Comparison of ENCODE assay signal across 20 cellular contexts in genomic region chr2:100589527-100589926, GRCh38. TPM values are rescaled to one million over a fixed set of nuclear protein-coding genes. Genes with fewer than 3 reads are reported as not detected.
A peak's percentile ranks its signal among the peaks of the same experiment; 100 is the strongest.
DNase-seq lines count a peak whose midpoint lies in the region; ATAC-seq, FAIRE-seq and TF ChIP-seq lines count a peak whose summit lies in the region.
"Had no signal": no experiment of that assay in that cellular context is flagged by ENCODE, and none has a peak within 500 bp of the region (broad histone marks: within the 10 kb centered on the region; RNA-seq: fewer than 3 reads in every experiment).

No MANE protein-coding gene starts in this region.

- TF ChIP-seq POLR2A in K562 (conservative IDR thresholded peaks at IDR 0.05) = no peak

- in situ Hi-C loops in K562 (cut with MboI) = no loop called here

- TF ChIP-seq EP300 in K562 (IDR thresholded peaks at IDR 0.05; ENCODE audit: low read length) = no peak

- TF ChIP-seq CTCF in K562 (IDR thresholded peaks at IDR 0.05 in 2 of 3, conservative IDR thresholded peaks at IDR 0.05 in 1 of 3; ENCODE audit: insufficient read depth in 2 of 3, low read depth in 1 of 3, low read length in 3 of 3) = 0 out of 6 replicates have a peak, but pooled peaks of 1 of the 3 experiments have one; percentile 20

- no peak for TF ChIP-seq RAD21 in K562 (CRISPR knock-in tag; conservative IDR thresholded peaks at IDR 0.05 in 1 of 2, IDR thresholded peaks at IDR 0.05 in 1 of 2)

- intact Hi-C loops in activated CD4-positive, alpha-beta T cell treated with anti-CD3 and anti-CD28 coated beads for 36 hours (cut with DNase I, micrococcal nuclease) = loop anchor here in 1 of 2 experiments (10.0 kb wide), 1 partner anchor 525 kb away; no protein-coding TSS in a partner anchor
- intact Hi-C loops in K562 (cut with micrococcal nuclease) = no loop called here

- H4K20me1 ChIP-seq in K562 (replicated peaks; ENCODE audit: control insufficient read depth, insufficient read depth, low read length) = no peaks in the 10 kb centered on the region

- H3K9ac ChIP-seq in K562 (ENCODE audit: insufficient read depth in 1 of 2, low read depth in 2 of 2, low read length in 2 of 2) = no peak overlapping the region

- no peak for ATAC-seq in activated CD4-positive, alpha-beta T cell treated with anti-CD3 and anti-CD28 coated beads for 36 hours
- ATAC-seq in K562 (peak; percentile 96), GM19467 (IDR thresholded peaks at IDR 0.05; ENCODE audit: unreplicated experiment) (no peak)
- no peak for ATAC-seq in stimulated activated effector memory CD8-positive, alpha-beta T cell treated with anti-CD3 and anti-CD28 coated beads, Interleukin-12 subunit alpha, Interleukin-12 subunit beta, amount 100 ng/mL, for 72 hours
- ATAC-seq: HCT116 had no signal

- H3K9me1 ChIP-seq in K562 (ENCODE audit: control insufficient read depth, insufficient read depth, low read length) = no peaks in the 10 kb centered on the region

- H3K9me3 Mint-ChIP-seq in activated CD4-positive, alpha-beta T cell treated with anti-CD3 and anti-CD28 coated beads for 36 hours (ENCODE audit: low read depth) = no peaks in the 10 kb centered on the region
- no peaks in the 10 kb centered on the region for H3K9me3 Mint-ChIP-seq in stimulated activated effector memory CD8-positive, alpha-beta T cell treated with anti-CD3 and anti-CD28 coated beads, Interleukin-12 subunit alpha, Interleukin-12 subunit beta, amount 100 ng/mL, for 72 hours
- H3K9me3 Mint-ChIP-seq: natural killer cell treated with Interleukin-12 subunit alpha and Interleukin-12 subunit beta and Interleukin-15 and Interleukin-18, amount 100 ng/mL, for 72 hours had no signal

- 0 out of 2 replicates have a peak, but pooled peaks cover 3% of the 10 kb centered on the region for H3K4me1 ChIP-seq in SJCRH30
- H3K4me1 ChIP-seq in K562 (replicated peaks in 1 of 2; ENCODE audit: control insufficient read depth in 2 of 2, insufficient read depth in 2 of 2, low read length in 2 of 2) = peaks cover 3 to 9% of the 10 kb centered on the region in 2 experiments; a peak in 3 of 5 replicates
- H3K4me1 ChIP-seq: uterus had no signal

- no peaks in the 10 kb centered on the region for H3K36me3 ChIP-seq in SJCRH30
- no peaks in the 10 kb centered on the region for H3K36me3 ChIP-seq in K562 (ENCODE audit: control insufficient read depth, insufficient read depth, low read length)
- H3K36me3 ChIP-seq: SJSA1, uterus had no signal

- no peak for FAIRE-seq in K562 (lab: Jason Lieb, UNC)
- FAIRE-seq: GM12892 had no signal

- DNase-seq in activated CD4-positive, alpha-beta T cell treated with anti-CD3 and anti-CD28 coated beads for 36 hours = no peak
- DNase-seq in activated CD4-positive, alpha-beta T cell treated with anti-CD3 and anti-CD28 coated beads for 4 hours = no peak
- DNase-seq in SJCRH30 = peak; percentile 9 to 18
- DNase-seq in K562 (ENCODE audit: extremely low read depth in 1 of 4, low spot score in 3 of 4) = peak in 2 of 4 experiments; percentile 34 to 45
- no peak for DNase-seq in stimulated activated effector memory CD8-positive, alpha-beta T cell treated with anti-CD3 and anti-CD28 coated beads, Interleukin-12 subunit alpha, Interleukin-12 subunit beta, amount 100 ng/mL, for 72 hours (ENCODE audit: low spot score in 2 of 2)
- DNase-seq in stimulated activated CD8-positive, alpha-beta memory T cell treated with anti-CD3 and anti-CD28 coated beads, Interleukin-4, amount 100 ng/mL, for 48 hours = no peak
- DNase-seq in NCI-H1092 treated with DMSO at 0.1 percent for 48 hours (lab: John Stamatoyannopoulos, UW) = no peak
- DNase-seq: ACHN; erythroblast; mammary epithelial cell; NCI-H1694; NCI-H345; stimulated activated CD4-positive, alpha-beta T cell treated with anti-CD3 and anti-CD28 coated beads, Interleukin-15, amount 100 ng/mL, for 24 hours; uterus had no signal

- no peaks in the 10 kb centered on the region for H3K27me3 Mint-ChIP-seq in activated CD4-positive, alpha-beta T cell treated with anti-CD3 and anti-CD28 coated beads for 36 hours
- H3K27me3 Mint-ChIP-seq: natural killer cell treated with Interleukin-12 subunit alpha and Interleukin-12 subunit beta and Interleukin-15 and Interleukin-18, amount 100 ng/mL, for 72 hours had no signal

- BruUV-seq in K562 (replicated peaks; lab: Mats Ljungman, UMichigan) = no TSS peak

- CTCF ChIA-PET in activated CD4-positive, alpha-beta T cell treated with anti-CD3 and anti-CD28 coated beads for 36 hours (lab: Charles Lee) = interaction anchor here (0.6 kb wide), 1 partner anchor 472 kb away, joined by 5 read pairs; no protein-coding TSS in a partner anchor
- CTCF ChIA-PET in K562 (lab: Yijun Ruan, JAX; ENCODE audit: low intra/inter-chr PET ratio) = no interaction called here

- H3K4me3 Mint-ChIP-seq in activated CD4-positive, alpha-beta T cell treated with anti-CD3 and anti-CD28 coated beads for 36 hours = no peak overlapping the region
- no peak overlapping the region for H3K4me3 Mint-ChIP-seq in stimulated activated effector memory CD8-positive, alpha-beta T cell treated with anti-CD3 and anti-CD28 coated beads, Interleukin-12 subunit alpha, Interleukin-12 subunit beta, amount 100 ng/mL, for 72 hours
- H3K4me3 Mint-ChIP-seq: natural killer cell treated with Interleukin-12 subunit alpha and Interleukin-12 subunit beta and Interleukin-15 and Interleukin-18, amount 100 ng/mL, for 72 hours had no signal

- H3K27me3 ChIP-seq in SJCRH30 (no peaks in the 10 kb centered on the region), K562 (ENCODE audit: control insufficient read depth in 2 of 2, insufficient read depth in 2 of 2, low read length in 2 of 2) (no peaks in the 10 kb centered on the region)
- H3K27me3 ChIP-seq: SJSA1, uterus had no signal

- peak overlapping the region; percentile 42; the same call in 1 of the 2 replicates for H2AFZ ChIP-seq in K562 (ENCODE audit: low read depth, low read length)

- H3K4me3 ChIP-seq in SJCRH30 (no peak overlapping the region), K562 (no peak overlapping the region)
- H3K4me3 ChIP-seq: SJSA1, uterus had no signal

- no peak overlapping the region for H3K4me2 ChIP-seq in K562 (ENCODE audit: insufficient read depth, low read length)

- peak overlapping the region; percentile 26 for H3K27ac Mint-ChIP-seq in activated CD4-positive, alpha-beta T cell treated with anti-CD3 and anti-CD28 coated beads for 36 hours
- peak overlapping the region; percentile 42 for H3K27ac Mint-ChIP-seq in stimulated activated effector memory CD8-positive, alpha-beta T cell treated with anti-CD3 and anti-CD28 coated beads, Interleukin-12 subunit alpha, Interleukin-12 subunit beta, amount 100 ng/mL, for 72 hours

- POLR2A ChIA-PET in activated CD4-positive, alpha-beta T cell treated with anti-CD3 and anti-CD28 coated beads for 36 hours (lab: Charles Lee) = no interaction called here
- POLR2A ChIA-PET in K562 (lab: Yijun Ruan, JAX) = no interaction called here

- H3K27ac ChIP-seq in SJCRH30 (no peak overlapping the region), K562 (ENCODE audit: extremely low read depth, low read depth, low read length) (no peak overlapping the region)
- H3K27ac ChIP-seq: SJSA1, uterus, VCaP had no signal

- H3K9me3 ChIP-seq in SJCRH30 (replicated peaks) (no peaks in the 10 kb centered on the region), K562 (replicated peaks; ENCODE audit: control insufficient read depth, insufficient read depth, low read depth, low read length) (no peaks in the 10 kb centered on the region)
- H3K9me3 ChIP-seq: SJSA1, uterus had no signal

- H3K4me1 Mint-ChIP-seq in activated CD4-positive, alpha-beta T cell treated with anti-CD3 and anti-CD28 coated beads for 36 hours = peaks cover 31% of the 10 kb centered on the region
- peaks cover 25% of the 10 kb centered on the region for H3K4me1 Mint-ChIP-seq in stimulated activated effector memory CD8-positive, alpha-beta T cell treated with anti-CD3 and anti-CD28 coated beads, Interleukin-12 subunit alpha, Interleukin-12 subunit beta, amount 100 ng/mL, for 72 hours

- 14% methylated on average over 3 of the region's 3 CpGs for WGBS in K562 (ENCODE audit: insufficient coverage, low coverage, missing lambda C conversion rate)

- no peaks in the 10 kb centered on the region for H3K79me2 ChIP-seq in K562 (ENCODE audit: control insufficient read depth, insufficient read depth, low read length)

- H3K36me3 Mint-ChIP-seq in activated CD4-positive, alpha-beta T cell treated with anti-CD3 and anti-CD28 coated beads for 36 hours (ENCODE audit: low read depth) = no peaks in the 10 kb centered on the region
- peaks cover 6% of the 10 kb centered on the region for H3K36me3 Mint-ChIP-seq in stimulated activated effector memory CD8-positive, alpha-beta T cell treated with anti-CD3 and anti-CD28 coated beads, Interleukin-12 subunit alpha, Interleukin-12 subunit beta, amount 100 ng/mL, for 72 hours
- H3K36me3 Mint-ChIP-seq: natural killer cell treated with Interleukin-12 subunit alpha and Interleukin-12 subunit beta and Interleukin-15 and Interleukin-18, amount 100 ng/mL, for 72 hours had no signal

RNA-seq across cellular contexts. Expression of gene PDCL3, which starts 26.7 kb away (rescaled TPM):
- total RNA-seq in activated CD4-positive, alpha-beta T cell treated with anti-CD3 and anti-CD28 coated beads for 36 hours = 10 to 100 TPM; 39.3 to 41.9 TPM
- 22.4 and 23.1 TPM in 2 replicates for total RNA-seq in SJCRH30 (2014; rRNA removed; shearing (Covaris generic))
- 4.8 and 6.2 TPM in 2 replicates for total RNA-seq in K562 (2011; cell fraction: chromatin; rRNA removed; ENCODE audit: low replicate concordance)
- total RNA-seq in K562 (2011; cell fraction: nucleolus; rRNA removed) = 3.4 and 4.7 TPM in 2 replicates
- 4.8 and 5.7 TPM in 2 replicates for total RNA-seq in K562 (2011; cell fraction: nucleoplasm; rRNA removed)
- total RNA-seq in K562 (2014; rRNA removed) = 16.6 and 23.7 TPM in 2 replicates
- 23.7 and 25.8 TPM in 2 replicates for total RNA-seq in K562 (2014; rRNA removed; fragmentation: Illumina TruSeq; extraction: Trizol)
- total RNA-seq in K562 (2015; rRNA removed; fragmentation: Illumina TruSeq; extraction: Trizol) = 25.4 and 26.9 TPM in 2 replicates
- total RNA-seq in K562 (2021) = 21.3 and 22.9 TPM in 2 replicates
- polyA plus RNA-seq in K562 (2011; rRNA removed) = 22.3 and 22.4 TPM in 2 replicates
- 8.3 and 17.8 TPM in 2 replicates for polyA plus RNA-seq in K562 (2011; cell fraction: cytosol; rRNA removed)
- polyA plus RNA-seq in K562 (2011; cell fraction: nucleus; rRNA removed) = 3.4 and 5.7 TPM in 2 replicates
- polyA plus RNA-seq in K562 (2012) = 25.5 and 32.5 TPM in 2 replicates
- 38.4 and 41.6 TPM in 2 replicates for polyA plus RNA-seq in K562 (2014; fragmentation: Illumina TruSeq; extraction: Trizol)
- polyA plus RNA-seq in K562 (2014; fragmentation: Nextera tagmentation; extraction: Ambion mirVana) = 10 to 100 TPM; 72.0 to 76.7 TPM
- 36.0 and 40.5 TPM in 2 replicates for polyA plus RNA-seq in K562 (2014; rRNA removed)
- polyA minus RNA-seq in K562 (2011; rRNA and poly(A)+ RNA removed) = 21.9 and 22.1 TPM in 2 replicates
- 7.0 and 8.6 TPM in 2 replicates for polyA minus RNA-seq in K562 (2011; cell fraction: cytosol; rRNA and poly(A)+ RNA removed)
- 2.6 and 4.2 TPM in 2 replicates for polyA minus RNA-seq in K562 (2011; cell fraction: nucleus; rRNA and poly(A)+ RNA removed)

Comparison
In these comparisons a context has a peak if more than half of its experiments do, and no peak if none do; other contexts are left out.
1. DNase-seq: peak in SJCRH30 (2 of 2); none in activated CD4-positive, alpha-beta T cell treated with anti-CD3 and anti-CD28 coated beads for 36 hours (single experiment), activated CD4-positive, alpha-beta T cell treated with anti-CD3 and anti-CD28 coated beads for 4 hours (0 of 2), stimulated activated effector memory CD8-positive, alpha-beta T cell treated with anti-CD3 and anti-CD28 coated beads, Interleukin-12 subunit alpha, Interleukin-12 subunit beta, amount 100 ng/mL, for 72 hours (0 of 2), stimulated activated CD8-positive, alpha-beta memory T cell treated with anti-CD3 and anti-CD28 coated beads, Interleukin-4, amount 100 ng/mL, for 48 hours (single experiment) and NCI-H1092 treated with DMSO at 0.1 percent for 48 hours (single experiment).